In the genomic region with DNA sequence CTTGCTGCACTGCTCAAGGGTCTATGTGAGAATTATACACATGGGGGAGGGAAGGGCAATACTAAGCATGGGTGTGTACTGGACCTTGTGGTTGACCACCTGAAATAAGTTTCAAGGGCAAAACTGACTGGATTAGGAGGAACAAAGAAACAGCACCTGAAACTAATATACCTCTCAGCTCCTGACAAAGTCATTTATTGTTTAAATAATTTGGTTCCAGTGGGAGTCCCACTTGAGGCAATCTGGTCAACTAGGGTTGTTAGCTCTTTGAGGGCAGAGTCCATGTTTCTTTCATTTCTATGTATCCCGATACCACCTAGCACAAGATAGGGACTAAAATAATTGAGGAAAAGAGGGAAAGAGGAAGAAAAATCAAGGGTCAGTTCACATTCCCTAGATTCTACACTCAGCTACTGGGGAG, we compare ENCODE assay signal across 32 cellular contexts. TPM values are rescaled to one million over a fixed set of nuclear protein-coding genes. Genes with fewer than 3 reads are reported as not detected.
DNase-seq lines count a peak whose midpoint lies in the region; ATAC-seq and TF ChIP-seq lines count a peak whose summit lies in the region.
"Had no signal": no experiment of that assay in that cellular context is flagged by ENCODE, and none has a peak within 500 bp of the region (broad histone marks: within the 10 kb centered on the region; RNA-seq: fewer than 3 reads in every experiment).

No MANE protein-coding gene starts in this region.

- TF ChIP-seq CTCF in heart left ventricle (IDR thresholded peaks at IDR 0.05) = no peak
- TF ChIP-seq CTCF in osteoblast (IDR thresholded peaks at IDR 0.05; ENCODE audit: extremely low read depth, low read depth, low read length) = no peak
- no peak for TF ChIP-seq CTCF in upper lobe of right lung (IDR thresholded peaks at IDR 0.05)
- no peak for TF ChIP-seq CTCF in esophagus squamous epithelium (IDR thresholded peaks at IDR 0.05)

- no peaks in the 10 kb centered on the region for H3K79me2 ChIP-seq in osteoblast (ENCODE audit: insufficient read depth, low read length)

- intact Hi-C loops in heart left ventricle (cut with DNase I) (loop anchor here in 1 of 10 donors (5.0 kb wide), 1 partner anchor 122 kb away; no protein-coding TSS in a partner anchor), left ventricle myocardium superior (cut with micrococcal nuclease) (no loop called here), upper lobe of right lung (cut with DNase I) (no loop called here), esophagus squamous epithelium (cut with DNase I) (no loop called here)

- H4K20me1 ChIP-seq in osteoblast (ENCODE audit: insufficient read depth, low read length) = no peaks in the 10 kb centered on the region

- H3K27me3 ChIP-seq in heart left ventricle (no peaks in the 10 kb centered on the region), osteoblast (ENCODE audit: insufficient read depth, low read length) (no peaks in the 10 kb centered on the region), upper lobe of right lung (no peaks in the 10 kb centered on the region), esophagus squamous epithelium (no peaks in the 10 kb centered on the region)

- no peak overlapping the region for H3K4me3 ChIP-seq in heart left ventricle
- no peak overlapping the region for H3K4me3 ChIP-seq in osteoblast (ENCODE audit: insufficient read depth, low read length)
- no peak overlapping the region for H3K4me3 ChIP-seq in upper lobe of right lung
- H3K4me3 ChIP-seq in esophagus squamous epithelium = no peak overlapping the region
- H3K4me3 ChIP-seq: lung, SK-N-MC had no signal

- H3K36me3 ChIP-seq in heart left ventricle = no peaks in the 10 kb centered on the region
- no peaks in the 10 kb centered on the region for H3K36me3 ChIP-seq in osteoblast (ENCODE audit: insufficient read depth, low read length)
- H3K36me3 ChIP-seq in upper lobe of right lung = no peaks in the 10 kb centered on the region
- H3K36me3 ChIP-seq in esophagus squamous epithelium = no peaks in the 10 kb centered on the region

- whole genome bisulfite sequencing in heart left ventricle, 4 donors = 91 to 100% (median 98%) methylated on average over 1 of the region's 1 CpG
- WGBS in esophagus squamous epithelium, 2 donors = 93 to 100% methylated on average over 1 of the region's 1 CpG

- TF ChIP-seq POLR2A in heart left ventricle (IDR thresholded peaks at IDR 0.05) (no peak), esophagus squamous epithelium (IDR thresholded peaks at IDR 0.05) (no peak)

- H3K9me3 ChIP-seq in heart left ventricle (no peaks in the 10 kb centered on the region), osteoblast (ENCODE audit: low read depth, low read length) (no peaks in the 10 kb centered on the region), upper lobe of right lung (no peaks in the 10 kb centered on the region), esophagus squamous epithelium (no peaks in the 10 kb centered on the region)

- H3K27ac ChIP-seq in heart left ventricle = peak overlapping the region in 7 of 12 donors; percentile 17 to 67 (median 40)
- H3K27ac ChIP-seq in osteoblast (ENCODE audit: low read depth, low read length) = peak overlapping the region; percentile 23
- no peak overlapping the region for H3K27ac ChIP-seq in upper lobe of right lung
- H3K27ac ChIP-seq in esophagus squamous epithelium = no peak overlapping the region
- H3K27ac ChIP-seq: 22Rv1, C4-2B, SK-N-MC had no signal

- H3K4me2 ChIP-seq in osteoblast (ENCODE audit: insufficient read depth, low read length) = no peak overlapping the region

- DNase-seq in heart left ventricle = no peak
- no peak for DNase-seq in left ventricle myocardium superior
- no peak for DNase-seq in osteoblast (ENCODE audit: insufficient read length, low spot score, missing footprints)
- DNase-seq in upper lobe of right lung = no peak
- no peak for DNase-seq in T1000 (lab: John Stamatoyannopoulos, UW)
- DNase-seq in esophagus squamous epithelium (lab: John Stamatoyannopoulos, UW) = no peak
- DNase-seq: activated B cell treated with CpG ODN at 0.5 μM for 24 hours; activated CD4-positive, alpha-beta T cell treated with anti-CD3 and anti-CD28 coated beads, Interleukin-2, amount 50 U/mL, for 1 hour; activated gamma-delta T cell treated with Interleukin-2 at 50 U/mL for 16 hours; activated T-cell treated with anti-CD3 and anti-CD28 coated beads, Interleukin-2, amount 50 U/mL, for 1 hour; caudate nucleus; cortex of kidney; HCEC 1CT; head of caudate nucleus; Kasumi-1; kidney; MV-4-11; natural killer cell; NCI-H1436; NCI-H226; NCI-H526 treated with DMSO at 0.1 percent for 48 hours; PC-3; small intestine; stimulated activated naive CD4-positive, alpha-beta T cell had no signal

- H2AFZ ChIP-seq in osteoblast (ENCODE audit: low read length) = no peak overlapping the region

- H3K4me1 ChIP-seq in heart left ventricle (peaks cover 5 to 70% (median 39%) of the 10 kb centered on the region in 12 donors), osteoblast (ENCODE audit: insufficient read depth, low read length) (peaks cover 25% of the 10 kb centered on the region), upper lobe of right lung (peaks cover 14% of the 10 kb centered on the region), esophagus squamous epithelium (peaks cover 0 to 16% (median 6%) of the 10 kb centered on the region in 3 donors)

- ATAC-seq in heart left ventricle (no peak), left ventricle myocardium superior (no peak), GM21786 (IDR thresholded peaks at IDR 0.05; ENCODE audit: unreplicated experiment) (peak; percentile 46), HG03354 (IDR thresholded peaks at IDR 0.05; ENCODE audit: poor library complexity, severe bottlenecking, unreplicated experiment) (peak; percentile 66), upper lobe of right lung (no peak)
- ATAC-seq: natural killer cell, PC-3 had no signal

RNA-seq across cellular contexts. Expression of gene STXBP6, which starts 45.5 kb away (rescaled TPM):
- total RNA-seq in heart left ventricle = 10 to 100 TPM; 12.5 to 30.9 (median 22.5) TPM
- polyA plus RNA-seq in heart left ventricle = 10 to 100 TPM; 23.7 to 57.3 TPM
- 43.5 TPM for total RNA-seq in left ventricle myocardium superior
- 2.9 and 5.8 TPM in 2 replicates for total RNA-seq in osteoblast
- total RNA-seq in upper lobe of right lung = 27.4 TPM
- total RNA-seq in esophagus squamous epithelium = 1 to 10 TPM; 1.2 to 9.7 (median 2.8) TPM
- total RNA-seq: mononuclear cell; T-helper 1 cell treated with Interleukin-12 subunit alpha and Interleukin-12 subunit beta and Interleukin-4 antibody, amounts not matched to agents 30 ng/mL and 1 ng/mL, for 36 hours had no signal

Comparison
In these comparisons a context has a peak if more than half of its experiments do, and no peak if none do; other contexts are left out.
1. ATAC-seq: peak in GM21786 (single experiment) and HG03354 (single experiment); none in heart left ventricle (0 of 4), left ventricle myocardium superior (single experiment) and upper lobe of right lung (single experiment).
2. H3K27ac ChIP-seq: peak in heart left ventricle (7 of 12) and osteoblast (single experiment); none in upper lobe of right lung (single experiment) and esophagus squamous epithelium (0 of 4).